Comparison of ENCODE assay signal across 31 cellular contexts in the genomic region with DNA sequence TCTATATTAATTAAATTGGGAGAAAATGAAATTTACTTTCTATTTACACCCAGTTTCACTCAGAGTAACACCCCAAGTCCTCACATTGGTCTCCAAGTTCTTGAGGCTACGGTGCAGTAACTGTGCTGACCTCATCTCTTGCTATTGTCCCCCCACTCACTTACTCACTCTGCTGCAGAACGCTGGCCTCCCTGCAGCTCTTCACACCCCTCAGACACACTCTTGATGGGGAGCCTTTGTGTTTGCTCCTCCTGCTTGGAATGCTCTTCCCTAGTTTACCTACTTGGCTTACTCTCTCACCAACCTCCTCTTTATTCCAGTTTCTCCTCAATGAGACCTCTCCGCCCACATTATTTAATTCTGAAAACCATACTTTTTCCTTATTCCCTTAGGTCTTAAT. TPM values are rescaled to one million over a fixed set of nuclear protein-coding genes. Genes with fewer than 3 reads are reported as not detected.
"Had no signal": no experiment of that assay in that cellular context is flagged by ENCODE, and none has a peak within 500 bp of the region (broad histone marks: within the 10 kb centered on the region; RNA-seq: fewer than 3 reads in every experiment).

No MANE protein-coding gene starts in this region.

- H2AFZ ChIP-seq: hepatocyte, parathyroid adenoma had no signal

- H3K9me3 ChIP-seq: gastroesophageal sphincter, heart left ventricle, mucosa of descending colon, right atrium auricular region, transverse colon, upper lobe of right lung, uterus had no signal

- H3K9me3 Mint-ChIP-seq: memory B cell; mesothelial cell of epicardium; naive B cell; natural killer cell treated with Interleukin-12 subunit alpha and Interleukin-12 subunit beta and Interleukin-15 and Interleukin-18, amount 100 ng/mL, for 72 hours; neural crest cell; stimulated activated memory B cell treated with anti-CD40 and anti-IgM and Interleukin-4, amounts not matched to agents 10 μg/mL and 1 μg/mL and 100 μg/mL, for 72 hours had no signal

- H3K79me2 ChIP-seq: hepatocyte, parathyroid adenoma had no signal

- H3K4me3 ChIP-seq: coronary artery, gastroesophageal sphincter, heart left ventricle, hepatocyte, lung, mucosa of descending colon, right atrium auricular region, smooth muscle cell, transverse colon, upper lobe of right lung, uterus had no signal

- H3K9ac ChIP-seq: parathyroid adenoma had no signal

- H3K27me3 ChIP-seq: gastroesophageal sphincter, heart left ventricle, right atrium auricular region, transverse colon, upper lobe of right lung, uterus had no signal

- ATAC-seq: gastroesophageal sphincter; heart left ventricle; mucosa of descending colon; natural killer cell treated with Interleukin-12 subunit alpha and Interleukin-12 subunit beta and Interleukin-15 and Interleukin-18, amount 100 ng/mL, for 72 hours; sciatic nerve; stimulated activated memory B cell treated with anti-CD40 and anti-IgM and Interleukin-4, amounts not matched to agents 10 μg/mL and 1 μg/mL and 100 μg/mL, for 72 hours; stimulated activated naive CD8-positive, alpha-beta T cell treated with anti-CD3 and anti-CD28 coated beads, Interleukin-15, Interleukin-2, amounts not matched to agents 100 U/mL and 50 U/mL, for 24 hours; upper lobe of right lung had no signal

- H3K36me3 Mint-ChIP-seq: memory B cell; mesothelial cell of epicardium; naive B cell; natural killer cell treated with Interleukin-12 subunit alpha and Interleukin-12 subunit beta and Interleukin-15 and Interleukin-18, amount 100 ng/mL, for 72 hours; stimulated activated memory B cell treated with anti-CD40 and anti-IgM and Interleukin-4, amounts not matched to agents 10 μg/mL and 1 μg/mL and 100 μg/mL, for 72 hours had no signal

- H3K4me1 ChIP-seq: heart left ventricle, parathyroid adenoma, right atrium auricular region, transverse colon, upper lobe of right lung, uterus had no signal

- H3K4me2 ChIP-seq: hepatocyte, smooth muscle cell had no signal

- H3K4me3 Mint-ChIP-seq: memory B cell; mesothelial cell of epicardium; naive B cell; natural killer cell treated with Interleukin-12 subunit alpha and Interleukin-12 subunit beta and Interleukin-15 and Interleukin-18, amount 100 ng/mL, for 72 hours; neural crest cell; stimulated activated memory B cell treated with anti-CD40 and anti-IgM and Interleukin-4, amounts not matched to agents 10 μg/mL and 1 μg/mL and 100 μg/mL, for 72 hours had no signal

- DNase-seq: dermis blood vessel endothelial cell; effector memory CD4-positive, alpha-beta T cell; foreskin fibroblast; heart left ventricle; mucosa of descending colon; naive B cell; stimulated activated CD4-positive, alpha-beta T cell treated with anti-CD3 and anti-CD28 coated beads, Interleukin-12 subunit alpha, Interleukin-12 subunit beta, amount 100 ng/mL, for 4 hours; stimulated activated CD4-positive, alpha-beta T cell treated with anti-CD3 and anti-CD28 coated beads, Interleukin-1b, Interleukin-23, amount 100 ng/mL, for 48 hours; stimulated activated CD4-positive, alpha-beta T cell treated with anti-CD3 and anti-CD28 coated beads, Interleukin-4, amount 100 ng/mL, for 1 hour; stimulated activated naive CD8-positive, alpha-beta T cell treated with anti-CD3 and anti-CD28 coated beads, Interleukin-15, Interleukin-2, amounts not matched to agents 100 U/mL and 50 U/mL, for 24 hours; transverse colon; upper lobe of right lung; uterus had no signal

- H3K36me3 ChIP-seq: gastroesophageal sphincter, heart left ventricle, right atrium auricular region, transverse colon, upper lobe of right lung, uterus had no signal

- H3K27ac ChIP-seq: coronary artery, gastroesophageal sphincter, heart left ventricle, hepatocyte, parathyroid adenoma, right atrium auricular region, transverse colon, upper lobe of right lung, uterus had no signal

- H3K4me1 Mint-ChIP-seq: memory B cell; mesothelial cell of epicardium; naive B cell; stimulated activated memory B cell treated with anti-CD40 and anti-IgM and Interleukin-4, amounts not matched to agents 10 μg/mL and 1 μg/mL and 100 μg/mL, for 72 hours had no signal

- H3K27ac Mint-ChIP-seq: memory B cell; mesothelial cell of epicardium; naive B cell; natural killer cell treated with Interleukin-12 subunit alpha and Interleukin-12 subunit beta and Interleukin-15 and Interleukin-18, amount 100 ng/mL, for 72 hours; progenitor cell of endocrine pancreas; stimulated activated memory B cell treated with anti-CD40 and anti-IgM and Interleukin-4, amounts not matched to agents 10 μg/mL and 1 μg/mL and 100 μg/mL, for 72 hours had no signal

RNA-seq across cellular contexts. Expression of a gene that starts 22.2 kb away (rescaled TPM):
- total RNA-seq: natural killer cell treated with Interleukin-12 subunit alpha and Interleukin-12 subunit beta and Interleukin-15 and Interleukin-18, amount 100 ng/mL, for 72 hours; osteoblast; smooth muscle cell had no signal
- polyA plus RNA-seq: keratinocyte, smooth muscle cell had no signal

RNA-seq across cellular contexts. Expression of a gene that starts 57.0 kb away (rescaled TPM):
- total RNA-seq: dermis blood vessel endothelial cell; gastroesophageal sphincter; heart left ventricle; hepatocyte; lung; mesothelial cell of epicardium; mucosa of descending colon; natural killer cell treated with Interleukin-12 subunit alpha and Interleukin-12 subunit beta and Interleukin-15 and Interleukin-18, amount 100 ng/mL, for 72 hours; neural crest cell; osteoblast; progenitor cell of endocrine pancreas; right atrium auricular region; sciatic nerve; smooth muscle cell; transverse colon; upper lobe of right lung; uterus had no signal
- polyA plus RNA-seq: esophagus, heart left ventricle, hepatocyte, keratinocyte, liver, lung, smooth muscle cell had no signal
